12 cellular contexts compared by ENCODE assay signal in genomic region chr22:40218723-40219294, GRCh38. TPM values are rescaled to one million over a fixed set of nuclear protein-coding genes. Genes with fewer than 3 reads are reported as not detected.
A peak's percentile ranks its signal among the peaks of the same experiment; 100 is the strongest.
DNase-seq lines count a peak whose midpoint lies in the region; ATAC-seq, FAIRE-seq and TF ChIP-seq lines count a peak whose summit lies in the region.
"Had no signal": no experiment of that assay in that cellular context is flagged by ENCODE, and none has a peak within 500 bp of the region (broad histone marks: within the 10 kb centered on the region; RNA-seq: fewer than 3 reads in every experiment).

No MANE protein-coding gene starts in this region.

- H3K27ac Mint-ChIP-seq in type B pancreatic cell: peak overlapping the region; percentile 82

- H3K27me3 ChIP-seq in HepG2 (ENCODE audit: control insufficient read depth in 1 of 2, insufficient read depth in 2 of 2, low read length in 2 of 2): no peaks in the 10 kb centered on the region
- H3K27me3 ChIP-seq in right lobe of liver: no peaks in the 10 kb centered on the region
- no peaks in the 10 kb centered on the region for H3K27me3 ChIP-seq in right cardiac atrium (ENCODE audit: control insufficient read depth, insufficient read depth)
- H3K27me3 ChIP-seq: BLaER1 treated with 17β-estradiol and CSF1 and Interleukin-3, amounts not matched to agents 10 nM and 100 nM had no signal

- no peak for TF ChIP-seq RAD21 in HepG2 (CRISPR knock-in tag; IDR thresholded peaks at IDR 0.05)

- no TSS peak for BruUV-seq in HepG2 (replicated peaks; lab: Mats Ljungman, UMichigan)

- TF ChIP-seq CTCF in HepG2 (CRISPR knock-in tag; IDR thresholded peaks at IDR 0.05): no peak
- TF ChIP-seq CTCF in right lobe of liver (IDR thresholded peaks at IDR 0.05): no peak
- no peak for TF ChIP-seq CTCF in type B pancreatic cell (conservative IDR thresholded peaks at IDR 0.05)

- no peak overlapping the region for H3K4me3 ChIP-seq in HepG2 (replicated peaks in 1 of 3; ENCODE audit: insufficient read depth in 1 of 3, low read depth in 2 of 3, low read length in 3 of 3)
- no peak overlapping the region for H3K4me3 ChIP-seq in right lobe of liver
- H3K4me3 ChIP-seq in right cardiac atrium (ENCODE audit: low read length): no peak overlapping the region
- H3K4me3 ChIP-seq: BLaER1 treated with 17β-estradiol and CSF1 and Interleukin-3, amounts not matched to agents 10 nM and 100 nM had no signal

- peaks cover 19% of the 10 kb centered on the region for H4K20me1 ChIP-seq in HepG2 (ENCODE audit: insufficient read depth, low read length)

- H3K4me1 ChIP-seq in HepG2 (ENCODE audit: insufficient read depth, low read length) (peaks cover 30% of the 10 kb centered on the region), right lobe of liver (peaks cover 0 to 4% (median 0%) of the 10 kb centered on the region in 4 donors), right cardiac atrium (ENCODE audit: control insufficient read depth, insufficient read depth, low read length) (peaks cover 40% of the 10 kb centered on the region)

- intact Hi-C loops in HepG2 (cut with micrococcal nuclease; ENCODE audit: unreplicated experiment) (no loop called here), right lobe of liver (cut with DNase I) (no loop called here), right cardiac atrium (cut with DNase I) (no loop called here)

- peaks cover 41% of the 10 kb centered on the region for H3K4me1 Mint-ChIP-seq in type B pancreatic cell (ENCODE audit: unreplicated experiment)

- peak overlapping the region; percentile 36; the same call in 1 of the 2 replicates for H3K4me2 ChIP-seq in HepG2 (ENCODE audit: low read depth, low read length)

- no peak for TF ChIP-seq POLR2A in HepG2 (IDR thresholded peaks at IDR 0.05; ENCODE audit: insufficient read depth in 1 of 2, low read depth in 2 of 2, low read length in 2 of 2)
- no peak for TF ChIP-seq POLR2A in right lobe of liver (IDR thresholded peaks at IDR 0.05)

- no peak for TF ChIP-seq EP300 in HepG2 (IDR thresholded peaks at IDR 0.05; ENCODE audit: low read depth in 2 of 2, low read length in 2 of 2)
- no peak for TF ChIP-seq EP300 in HepG2 (CRISPR knock-in tag; IDR thresholded peaks at IDR 0.05; ENCODE audit: borderline replicate concordance)

- ATAC-seq in HepG2: peak; percentile 75
- no peak for ATAC-seq in right lobe of liver
- no peak for ATAC-seq in right cardiac atrium
- ATAC-seq: Panc1; stimulated activated naive CD8-positive, alpha-beta T cell treated with anti-CD3 and anti-CD28 coated beads, Interleukin-15, Interleukin-2, amounts not matched to agents 100 U/mL and 50 U/mL, for 24 hours had no signal

- H3K9me3 ChIP-seq in HepG2 (ENCODE audit: low read length) (no peaks in the 10 kb centered on the region), right lobe of liver (no peaks in the 10 kb centered on the region), right cardiac atrium (ENCODE audit: control insufficient read depth, low read length) (no peaks in the 10 kb centered on the region)
- H3K9me3 ChIP-seq: BLaER1 treated with 17β-estradiol and CSF1 and Interleukin-3, amounts not matched to agents 10 nM and 100 nM had no signal

- peaks cover 31% of the 10 kb centered on the region for H3K36me3 Mint-ChIP-seq in type B pancreatic cell

- CTCF ChIA-PET in HepG2 (lab: Yijun Ruan, JAX; ENCODE audit: low intra/inter-chr PET ratio, low total read pairs): no interaction called here

- no peaks in the 10 kb centered on the region for H3K9me3 Mint-ChIP-seq in type B pancreatic cell

- 60% methylated on average over 6 of the region's 6 CpGs for WGBS in HepG2 (ENCODE audit: low lambda C conversion rate)
- WGBS in right lobe of liver (ENCODE audit: insufficient coverage, low coverage, low lambda C conversion rate, missing lambda C conversion rate): 88% methylated on average over 6 of the region's 6 CpGs
- WGBS in right cardiac atrium: 77% methylated on average over 6 of the region's 6 CpGs

- H3K9ac ChIP-seq in HepG2 (ENCODE audit: insufficient read depth, low read depth, low read length): no peak overlapping the region; the same call in 1 of the 2 replicates
- H3K9ac ChIP-seq: BLaER1 treated with 17β-estradiol and CSF1 and Interleukin-3, amounts not matched to agents 10 nM and 100 nM had no signal

- DNase-seq in HepG2 (ENCODE audit: low spot score) (peak; percentile 78), right lobe of liver (no peak), amniotic epithelial cell (ENCODE audit: low read depth) (peak; percentile 16), iris pigment epithelial cell (ENCODE audit: low read depth) (peak; percentile 26), type B pancreatic cell (ENCODE audit: extremely low spot score, unreplicated experiment) (peak; percentile 11), right cardiac atrium (no peak), EL (no peak), NCI-H1436 (lab: John Stamatoyannopoulos, UW) (no peak)
- DNase-seq: activated CD8-positive, alpha-beta memory T cell treated with anti-CD3 and anti-CD28 coated beads, Interleukin-2, amount 50 U/mL, for 48 hours; stimulated activated naive CD8-positive, alpha-beta T cell treated with anti-CD3 and anti-CD28 coated beads, Interleukin-15, Interleukin-2, amounts not matched to agents 100 U/mL and 50 U/mL, for 24 hours had no signal

- H3K36me3 ChIP-seq in HepG2 (replicated peaks in 1 of 2; ENCODE audit: control insufficient read depth in 1 of 2, insufficient read depth in 2 of 2, low read length in 2 of 2): peaks cover 0 to 2% of the 10 kb centered on the region in 2 experiments; a peak in 1 of 5 replicates
- H3K36me3 ChIP-seq in right lobe of liver: no peaks in the 10 kb centered on the region

- H3K27ac ChIP-seq in HepG2 (ENCODE audit: extremely low read length, insufficient read depth, low read length): peak overlapping the region; percentile 12
- H3K27ac ChIP-seq in right lobe of liver: no peak overlapping the region
- no peak overlapping the region for H3K27ac ChIP-seq in right cardiac atrium (ENCODE audit: low read length)

- no peaks in the 10 kb centered on the region for H3K27me3 Mint-ChIP-seq in type B pancreatic cell

- in situ Hi-C loops in HepG2 (cut with HindIII; ENCODE audit: extremely low pct_ligation_motif_present, low pct_unique_long_range_greater_than_20kb): no loop called here

- POLR2A ChIA-PET in HepG2 (lab: Yijun Ruan, JAX): interaction anchor here (1.0 kb wide), 1 partner anchor 41 kb away, joined by 3 read pairs; the partner anchor contains the start of gene TNRC6B

- no peak overlapping the region for H2AFZ ChIP-seq in HepG2 (ENCODE audit: low read length)

- FAIRE-seq in HepG2 (lab: Jason Lieb, UNC): peak; percentile 63

- H3K4me3 Mint-ChIP-seq in type B pancreatic cell: peak overlapping the region; percentile 32

- H3K79me2 ChIP-seq in HepG2 (ENCODE audit: insufficient read depth, low read length): peaks cover 69% of the 10 kb centered on the region

TF ChIP-seq in HepG2, 621 proteins besides CTCF, POLR2A, EP300 and RAD21 (continues in another document):
- peak; percentile 54 for TF ChIP-seq SAP130 (CRISPR knock-in tag; IDR thresholded peaks at IDR 0.05; ENCODE audit: low read depth)
- TF ChIP-seq CREM (IDR thresholded peaks at IDR 0.05): peak; percentile 27; the same call in 1 of the 2 replicates
- TF ChIP-seq CREM (CRISPR knock-in tag; IDR thresholded peaks at IDR 0.05): no peak
- TF ChIP-seq PRDM4 (CRISPR knock-in tag; IDR thresholded peaks at IDR 0.05; ENCODE audit: borderline replicate concordance): no peak
- TF ChIP-seq KLF15 (CRISPR knock-in tag; IDR thresholded peaks at IDR 0.05; ENCODE audit: borderline replicate concordance): no peak

RNA-seq across cellular contexts. Expression of gene TNRC6B, which starts 41.1 kb away (rescaled TPM):
- 13.2 and 17.2 TPM in 2 replicates for total RNA-seq in HepG2 (2016; rRNA removed; fragmentation: Illumina TruSeq; extraction: Trizol)
- total RNA-seq in HepG2 (2016; cell fraction: cytosol; rRNA removed; fragmentation: Illumina TruSeq; extraction: Trizol; ENCODE audit: low read depth): 9.8 and 11.9 TPM in 2 replicates
- 13.4 and 14.9 TPM in 2 replicates for total RNA-seq in HepG2 (2016; cell fraction: insoluble cytoplasmic fraction; rRNA removed; fragmentation: Illumina TruSeq; extraction: Trizol)
- 3.7 and 4.3 TPM in 2 replicates for total RNA-seq in HepG2 (2016; cell fraction: membrane; rRNA removed; fragmentation: Illumina TruSeq; extraction: Trizol)
- total RNA-seq in HepG2 (2016; cell fraction: nucleus; rRNA removed; fragmentation: Illumina TruSeq; extraction: Trizol): 17.3 and 19.4 TPM in 2 replicates
- polyA plus RNA-seq in HepG2 (2011; rRNA removed): 6.8 and 8.9 TPM in 2 replicates
- 4.5 and 5.0 TPM in 2 replicates for polyA plus RNA-seq in HepG2 (2011; cell fraction: cytosol; rRNA removed)
- 13.3 and 14.7 TPM in 2 replicates for polyA plus RNA-seq in HepG2 (2011; cell fraction: nucleus; rRNA removed)
- polyA plus RNA-seq in HepG2 (2012): 3.3 and 5.0 TPM in 2 replicates
- 0.23 and 0.31 TPM in 2 replicates for polyA plus RNA-seq in HepG2 (2016; cell fraction: cytosol; fragmentation: Illumina TruSeq; extraction: Trizol; ENCODE audit: low read depth)
- 4.7 and 5.5 TPM in 2 replicates for polyA plus RNA-seq in HepG2 (2016; cell fraction: insoluble cytoplasmic fraction; fragmentation: Illumina TruSeq; extraction: Trizol; ENCODE audit: low read depth)
- 0.50 and 0.70 TPM in 2 replicates for polyA plus RNA-seq in HepG2 (2016; cell fraction: membrane; fragmentation: Illumina TruSeq; extraction: Trizol; ENCODE audit: low read depth)
- 6.7 and 7.1 TPM in 2 replicates for polyA plus RNA-seq in HepG2 (2016; cell fraction: nucleus; fragmentation: Illumina TruSeq; extraction: Trizol; ENCODE audit: insufficient read depth, low read depth)
- polyA minus RNA-seq in HepG2 (2011; rRNA and poly(A)+ RNA removed; ENCODE audit: low replicate concordance): 23.8 and 31.4 TPM in 2 replicates
- polyA minus RNA-seq in HepG2 (2011; cell fraction: cytosol; rRNA and poly(A)+ RNA removed): 11.6 and 14.5 TPM in 2 replicates
- polyA minus RNA-seq in HepG2 (2011; cell fraction: nucleus; rRNA and poly(A)+ RNA removed): 53.3 and 57.9 TPM in 2 replicates
- 10 to 100 TPM; 13.0 to 27.1 (median 22.7) TPM for total RNA-seq in right lobe of liver
- total RNA-seq in type B pancreatic cell (ENCODE audit: low replicate concordance): 48.3 and 50.7 TPM in 2 replicates
- total RNA-seq in right cardiac atrium: 10 to 100 TPM; 38.1 to 50.6 (median 39.8) TPM
- polyA plus RNA-seq in right cardiac atrium: 14.4 TPM

Comparison
In these comparisons a context has a peak if more than half of its experiments do, and no peak if none do; other contexts are left out.
1. DNase-seq: peak in HepG2 (single experiment), amniotic epithelial cell (single experiment), iris pigment epithelial cell (single experiment) and type B pancreatic cell (single experiment); none in right lobe of liver (0 of 3), right cardiac atrium (0 of 3), EL (single experiment) and NCI-H1436 (single experiment).